Comparison of ENCODE assay signal across 22 cellular contexts in genomic region chr17:81558115-81558468, GRCh38. TPM values are rescaled to one million over a fixed set of nuclear protein-coding genes. Genes with fewer than 3 reads are reported as not detected.
DNase-seq lines count a peak whose midpoint lies in the region; ATAC-seq, FAIRE-seq and TF ChIP-seq lines count a peak whose summit lies in the region.
"Had no signal": no experiment of that assay in that cellular context is flagged by ENCODE, and none has a peak within 500 bp of the region (broad histone marks: within the 10 kb centered on the region; RNA-seq: fewer than 3 reads in every experiment).

No MANE protein-coding gene starts in this region.

- no peak for DNase-seq in Caco-2
- no peak for DNase-seq in IMR-90
- DNase-seq in K562 (ENCODE audit: extremely low read depth in 1 of 4, low spot score in 3 of 4), result no peak
- DNase-seq in psoas muscle, result no peak
- DNase-seq in DMS53 treated with DMSO at 0.1 percent for 48 hours (lab: John Stamatoyannopoulos, UW; ENCODE audit: unreplicated experiment), result no peak
- no peak for DNase-seq in LoVo (ENCODE audit: low spot score)
- DNase-seq: ACHN; C1 segment of cervical spinal cord; CD8-positive, alpha-beta T cell; GDM1; KG1; NCI-H1092 treated with DMSO at 0.1 percent for 48 hours; NCI-H146; NCI-H2081; NCI-H446 treated with DMSO at 0.1 percent for 48 hours; NCI-H526 treated with DMSO at 0.1 percent for 48 hours; OCI-M1; SIG-M5 had no signal

- H4K91ac ChIP-seq in IMR-90 (ENCODE audit: insufficient read depth, low read depth, low read length), result no peak overlapping the region

- no peak overlapping the region for H2BK120ac ChIP-seq in IMR-90 (ENCODE audit: low read depth, low read length)

- peaks cover 8 to 75% of the 10 kb centered on the region in 2 experiments for H3K79me1 ChIP-seq in IMR-90 (ENCODE audit: low read depth in 1 of 2, low read length in 2 of 2)

- H4K20me1 ChIP-seq in IMR-90 (ENCODE audit: insufficient read depth, low read length) (peaks cover 30% of the 10 kb centered on the region), K562 (replicated peaks; ENCODE audit: control insufficient read depth, insufficient read depth, low read length) (peaks cover 12% of the 10 kb centered on the region; the same call in 1 of the 2 replicates)

- CTCF ChIA-PET in Caco-2 (lab: Charles Lee), result no interaction called here
- CTCF ChIA-PET in IMR-90 (lab: Yijun Ruan, JAX), result no interaction called here
- CTCF ChIA-PET in K562 (lab: Yijun Ruan, JAX; ENCODE audit: low intra/inter-chr PET ratio), result no interaction called here

- ATAC-seq in IMR-90 (ENCODE audit: low read depth), result no peak
- no peak for ATAC-seq in K562
- ATAC-seq in psoas muscle, result no peak
- no peak for ATAC-seq in HG03521 (IDR thresholded peaks at IDR 0.05; ENCODE audit: unreplicated experiment)
- no peak for ATAC-seq in HG03571 (IDR thresholded peaks at IDR 0.05; ENCODE audit: unreplicated experiment)
- ATAC-seq: CD8-positive, alpha-beta T cell; SK-N-SH treated with all-trans-retinoic acid at 6 μM for 48 hours had no signal

- H3K9me1 ChIP-seq in IMR-90 (ENCODE audit: insufficient read depth, low read length), result peaks cover 12% of the 10 kb centered on the region
- no peaks in the 10 kb centered on the region for H3K9me1 ChIP-seq in K562 (ENCODE audit: control insufficient read depth, insufficient read depth, low read length)

- no peak overlapping the region for H3K27ac ChIP-seq in IMR-90 (ENCODE audit: insufficient read depth, low read length)
- no peak overlapping the region for H3K27ac ChIP-seq in K562 (ENCODE audit: extremely low read depth, low read depth, low read length)
- peak overlapping the region; percentile 65 for H3K27ac ChIP-seq in psoas muscle

- H2BK15ac ChIP-seq in IMR-90 (ENCODE audit: low read depth, low read length), result no peak overlapping the region

- FAIRE-seq in K562 (lab: Jason Lieb, UNC), result no peak
- FAIRE-seq: GM19239 had no signal

- no peak overlapping the region for H3K9ac ChIP-seq in IMR-90 (ENCODE audit: low read depth, low read length)
- no peak overlapping the region for H3K9ac ChIP-seq in K562 (ENCODE audit: insufficient read depth in 1 of 2, low read depth in 2 of 2, low read length in 2 of 2)

- H3K36me3 Mint-ChIP-seq in Caco-2 (ENCODE audit: insufficient read depth, unreplicated experiment), result peaks cover 94% of the 10 kb centered on the region

- H3K56ac ChIP-seq in IMR-90 (ENCODE audit: extremely low read depth, insufficient read depth, low read length), result no peak overlapping the region

- H3K27me3 ChIP-seq in Caco-2 (replicated peaks; ENCODE audit: control insufficient read depth, insufficient read depth, low read length), result no peaks in the 10 kb centered on the region
- no peaks in the 10 kb centered on the region for H3K27me3 ChIP-seq in IMR-90 (ENCODE audit: control insufficient read depth, insufficient read depth, low read length)
- no peaks in the 10 kb centered on the region for H3K27me3 ChIP-seq in K562 (ENCODE audit: control insufficient read depth in 2 of 2, insufficient read depth in 2 of 2, low read length in 2 of 2)
- H3K27me3 ChIP-seq in psoas muscle (ENCODE audit: insufficient read depth in 3 of 3, low read length in 2 of 3), result no peaks in the 10 kb centered on the region

- H3K4ac ChIP-seq in IMR-90 (ENCODE audit: low read depth, low read length), result no peak overlapping the region

- H3K9me3 ChIP-seq in Caco-2 (no peaks in the 10 kb centered on the region), IMR-90 (ENCODE audit: control insufficient read depth, insufficient read depth, low read length) (no peaks in the 10 kb centered on the region), K562 (replicated peaks; ENCODE audit: control insufficient read depth, insufficient read depth, low read depth, low read length) (no peaks in the 10 kb centered on the region), psoas muscle (no peaks in the 10 kb centered on the region)

- H3K4me1 ChIP-seq in Caco-2, result peaks cover 18% of the 10 kb centered on the region
- peaks cover 17% of the 10 kb centered on the region for H3K4me1 ChIP-seq in IMR-90 (ENCODE audit: control insufficient read depth, insufficient read depth, low read length)
- peaks cover 20 to 46% of the 10 kb centered on the region in 2 experiments for H3K4me1 ChIP-seq in K562 (replicated peaks in 1 of 2; ENCODE audit: control insufficient read depth in 2 of 2, insufficient read depth in 2 of 2, low read length in 2 of 2)
- peaks cover 34% of the 10 kb centered on the region for H3K4me1 ChIP-seq in psoas muscle

- H2AK9ac ChIP-seq in IMR-90 (replicated peaks; ENCODE audit: low read depth, low read length, poor library complexity), result peak overlapping the region; percentile 37

- no peak for TF ChIP-seq CTCF in Caco-2 (IDR thresholded peaks at IDR 0.05; ENCODE audit: insufficient read depth in 1 of 2, low read depth in 1 of 2, low read length in 1 of 2, severe bottlenecking in 1 of 2, unreplicated experiment in 1 of 2)
- TF ChIP-seq CTCF in IMR-90 (conservative IDR thresholded peaks at IDR 0.05; ENCODE audit: low read depth, low read length), result no peak
- TF ChIP-seq CTCF in K562 (IDR thresholded peaks at IDR 0.05 in 2 of 3, conservative IDR thresholded peaks at IDR 0.05 in 1 of 3; ENCODE audit: insufficient read depth in 2 of 3, low read depth in 1 of 3, low read length in 3 of 3), result no peak
- TF ChIP-seq CTCF in psoas muscle (IDR thresholded peaks at IDR 0.05), result no peak

- no peak overlapping the region for H3K18ac ChIP-seq in IMR-90 (ENCODE audit: low read depth, low read length)

- TF ChIP-seq EP300 in K562 (IDR thresholded peaks at IDR 0.05; ENCODE audit: low read length), result no peak

- H3K23ac ChIP-seq in IMR-90 (ENCODE audit: low read depth, low read length), result no peak overlapping the region

- H4K8ac ChIP-seq in IMR-90 (ENCODE audit: low read depth in 2 of 2, low read length in 2 of 2), result no peak overlapping the region

- H3K27me3 Mint-ChIP-seq in Caco-2 (ENCODE audit: insufficient read depth, unreplicated experiment), result no peaks in the 10 kb centered on the region

- H3K4me3 Mint-ChIP-seq in Caco-2 (ENCODE audit: unreplicated experiment), result no peak overlapping the region
- H3K4me3 Mint-ChIP-seq: CD8-positive, alpha-beta T cell had no signal

- no peak overlapping the region for H3K4me2 ChIP-seq in IMR-90 (ENCODE audit: low read depth, low read length)
- no peak overlapping the region for H3K4me2 ChIP-seq in K562 (ENCODE audit: insufficient read depth, low read length)

- no peak overlapping the region for H2BK5ac ChIP-seq in IMR-90 (ENCODE audit: low read depth, low read length, poor library complexity, severe bottlenecking)

- peaks cover 1% of the 10 kb centered on the region for H3K36me3 ChIP-seq in Caco-2 (ENCODE audit: control insufficient read depth, insufficient read depth, low read length)
- peaks cover 39% of the 10 kb centered on the region for H3K36me3 ChIP-seq in IMR-90 (ENCODE audit: control insufficient read depth, insufficient read depth, low read length)
- peaks cover 69% of the 10 kb centered on the region; the same call in 2 of the 3 replicates for H3K36me3 ChIP-seq in K562 (ENCODE audit: control insufficient read depth, insufficient read depth, low read length)
- H3K36me3 ChIP-seq in psoas muscle (ENCODE audit: insufficient read depth in 1 of 2, low read depth in 1 of 2), result peaks cover 5 to 69% of the 10 kb centered on the region in 2 donors

- 100% methylated on average over 1 of the region's 12 CpGs; no CpG with 5 or more reads in 1 of the 2 experiments for WGBS in IMR-90 (ENCODE audit: extremely low coverage in 2 of 2, insufficient read length in 1 of 2), 2 experiments
- WGBS in K562 (ENCODE audit: insufficient coverage, low coverage, missing lambda C conversion rate), result 91% methylated on average over 11 of the region's 12 CpGs
- 76 to 88% (median 84%) methylated on average over 12 of the region's 12 CpGs for WGBS in psoas muscle, 3 donors

- H2AFZ ChIP-seq in IMR-90 (replicated peaks; ENCODE audit: low read length, poor library complexity), result no peak overlapping the region
- no peak overlapping the region for H2AFZ ChIP-seq in K562 (ENCODE audit: low read depth, low read length)

- in situ Hi-C loops in IMR-90 (cut with MboI; ENCODE audit: low sequenced_read_pairs), result no loop called here
- in situ Hi-C loops in K562 (cut with MboI), result no loop called here

- peak overlapping the region; percentile 1 for H3K27ac Mint-ChIP-seq in Caco-2 (ENCODE audit: unreplicated experiment)
- H3K27ac Mint-ChIP-seq: CD8-positive, alpha-beta T cell had no signal

- no peak overlapping the region for H3K14ac ChIP-seq in IMR-90 (replicated peaks; ENCODE audit: low read depth, low read length)

- no peak overlapping the region for H2BK20ac ChIP-seq in IMR-90 (ENCODE audit: low read depth, low read length)

- H3K9me3 Mint-ChIP-seq in Caco-2 (ENCODE audit: unreplicated experiment), result no peaks in the 10 kb centered on the region
- H3K9me3 Mint-ChIP-seq: CD8-positive, alpha-beta T cell had no signal

- H2AK5ac ChIP-seq in IMR-90 (ENCODE audit: low read depth, low read length), result no peak overlapping the region

- TF ChIP-seq RAD21 in IMR-90 (IDR thresholded peaks at IDR 0.05; ENCODE audit: low read length) (no peak), K562 (CRISPR knock-in tag; conservative IDR thresholded peaks at IDR 0.05 in 1 of 2, IDR thresholded peaks at IDR 0.05 in 1 of 2) (no peak)

- H4K5ac ChIP-seq in IMR-90 (ENCODE audit: low read depth, low read length), result no peak overlapping the region

- no peaks in the 10 kb centered on the region for H3K79me2 ChIP-seq in K562 (ENCODE audit: control insufficient read depth, insufficient read depth, low read length)

- intact Hi-C loops in Caco-2 (cut with micrococcal nuclease; ENCODE audit: unreplicated experiment), result no loop called here
- intact Hi-C loops in IMR-90 (cut with micrococcal nuclease), result no loop called here
- intact Hi-C loops in K562 (cut with micrococcal nuclease), result no loop called here
- intact Hi-C loops in psoas muscle (cut with DNase I), result loop anchor here in 1 of 2 donors (5.0 kb wide), 1 partner anchor 39 kb away; no protein-coding TSS in a partner anchor

- POLR2A ChIA-PET in Caco-2 (lab: Charles Lee), result no interaction called here
- POLR2A ChIA-PET in IMR-90 (lab: Charles Lee; ENCODE audit: unreplicated experiment), result no interaction called here
- POLR2A ChIA-PET in K562 (lab: Yijun Ruan, JAX), result interaction anchor here (0.6 to 2.7 kb wide), 2 partner anchors 11 to 514 kb away, joined by 3 to 16 read pairs; no protein-coding TSS in a partner anchor

- H3K4me3 ChIP-seq in Caco-2 (ENCODE audit: low read depth, low read length), result no peak overlapping the region
- H3K4me3 ChIP-seq in IMR-90 (ENCODE audit: insufficient read depth, low read depth, low read length), result no peak overlapping the region
- H3K4me3 ChIP-seq in K562, result no peak overlapping the region
- H3K4me3 ChIP-seq in psoas muscle, result no peak overlapping the region

- BruUV-seq in Caco-2 (replicated peaks; lab: Mats Ljungman, UMichigan), result no TSS peak
- BruUV-seq in IMR-90 (replicated peaks; lab: Mats Ljungman, UMichigan), result no TSS peak
- BruUV-seq in K562 (replicated peaks; lab: Mats Ljungman, UMichigan), result no TSS peak

- TF ChIP-seq POLR2A in IMR-90 (IDR thresholded peaks at IDR 0.05; ENCODE audit: low read depth, low read length) (no peak), K562 (conservative IDR thresholded peaks at IDR 0.05) (0 out of 2 replicates have a peak, but pooled peaks have one; percentile 2)

- peaks cover 12% of the 10 kb centered on the region for H3K4me1 Mint-ChIP-seq in Caco-2 (ENCODE audit: low read depth, unreplicated experiment)

- dilution Hi-C loops in IMR-90 (cut with HindIII; ENCODE audit: low sequenced_read_pairs, unreplicated experiment), result no loop called here

RNA-seq across cellular contexts. Expression of gene FAAP100, which starts 5.9 kb away (rescaled TPM):
- total RNA-seq in Caco-2 (2022) (38.5 and 42.2 TPM in 2 replicates), IMR-90 (2012; rRNA removed) (7.5 and 7.9 TPM in 2 replicates), K562 (2014; rRNA removed) (33.2 and 39.0 TPM in 2 replicates), K562 (2014; rRNA removed; fragmentation: Illumina TruSeq; extraction: Trizol) (3.9 and 8.6 TPM in 2 replicates), K562 (2015; rRNA removed; fragmentation: Illumina TruSeq; extraction: Trizol) (18.9 and 20.9 TPM in 2 replicates), K562 (2021) (51.2 and 52.5 TPM in 2 replicates), psoas muscle (10 to 100 TPM; 11.8 to 13.1 (median 12.7) TPM)
- polyA plus RNA-seq in IMR-90 (2012; rRNA removed) (24.8 and 27.5 TPM in 2 replicates), K562 (2011; rRNA removed) (12.6 and 15.2 TPM in 2 replicates), K562 (2014; fragmentation: Illumina TruSeq; extraction: Trizol) (7.6 and 25.3 TPM in 2 replicates), K562 (2014; fragmentation: Nextera tagmentation; extraction: Ambion mirVana) (under 1 TPM; 0.31 to 0.69 TPM), K562 (2014; rRNA removed) (38.6 and 42.4 TPM in 2 replicates), psoas muscle (10 to 100 TPM; 11.6 to 16.3 (median 12.6) TPM)
- polyA plus RNA-seq in IMR-90 (2012; cell fraction: cytosol; rRNA removed), result 14.4 and 23.9 TPM in 2 replicates
- polyA plus RNA-seq in IMR-90 (2012; cell fraction: nucleus; rRNA removed; ENCODE audit: low replicate concordance), result 48.3 and 135 TPM in 2 replicates
- 44.9 and 197 TPM in 2 replicates for total RNA-seq in K562 (2011; cell fraction: chromatin; rRNA removed; ENCODE audit: low replicate concordance)
- 108 and 129 TPM in 2 replicates for total RNA-seq in K562 (2011; cell fraction: nucleolus; rRNA removed)
- 63.6 and 65.2 TPM in 2 replicates for total RNA-seq in K562 (2011; cell fraction: nucleoplasm; rRNA removed)
- polyA plus RNA-seq in K562 (2011; cell fraction: cytosol; rRNA removed), result 18.3 and 47.5 TPM in 2 replicates
- 42.7 and 112 TPM in 2 replicates for polyA plus RNA-seq in K562 (2011; cell fraction: nucleus; rRNA removed)
- 22.5 and 27.7 TPM in 2 replicates for polyA plus RNA-seq in K562 (2012)
- 4.7 and 7.0 TPM in 2 replicates for polyA minus RNA-seq in K562 (2011; rRNA and poly(A)+ RNA removed)
- polyA minus RNA-seq in K562 (2011; cell fraction: cytosol; rRNA and poly(A)+ RNA removed), result 19.5 and 23.0 TPM in 2 replicates
- polyA minus RNA-seq in K562 (2011; cell fraction: nucleus; rRNA and poly(A)+ RNA removed), result 58.6 and 62.1 TPM in 2 replicates

RNA-seq across cellular contexts. Expression of gene FSCN2, which starts 29.9 kb away (rescaled TPM):
- total RNA-seq in Caco-2 (2022) (2.1 and 2.9 TPM in 2 replicates), IMR-90 (2012; rRNA removed) (0.18 and 0.28 TPM in 2 replicates), K562 (2014; rRNA removed) (not detected in 2 replicates), K562 (2014; rRNA removed; fragmentation: Illumina TruSeq; extraction: Trizol) (not detected in 2 replicates), K562 (2015; rRNA removed; fragmentation: Illumina TruSeq; extraction: Trizol) (not detected in 2 replicates), K562 (2021) (not detected in 2 replicates), psoas muscle (under 1 TPM in 3 of 4 donors, not detected in 1; 0.13 to 0.71 (median 0.38) TPM)
- polyA plus RNA-seq in IMR-90 (2012; rRNA removed) (0.84 and 1.1 TPM in 2 replicates), K562 (2011; rRNA removed) (not detected in 2 replicates), K562 (2014; fragmentation: Illumina TruSeq; extraction: Trizol) (not detected in 2 replicates), K562 (2014; fragmentation: Nextera tagmentation; extraction: Ambion mirVana) (not detected), K562 (2014; rRNA removed) (0.08 TPM in 1 of 2 replicates, not detected in the other), psoas muscle (under 1 TPM; 0.08 to 0.09 (median 0.08) TPM)
- polyA plus RNA-seq in IMR-90 (2012; cell fraction: cytosol; rRNA removed), result 0.22 and 0.96 TPM in 2 replicates
- 2.6 and 6.7 TPM in 2 replicates for polyA plus RNA-seq in IMR-90 (2012; cell fraction: nucleus; rRNA removed; ENCODE audit: low replicate concordance)
- total RNA-seq in K562 (2011; cell fraction: chromatin; rRNA removed; ENCODE audit: low replicate concordance), result 0.23 TPM in 1 of 2 replicates, not detected in the other
- 0.26 and 0.33 TPM in 2 replicates for total RNA-seq in K562 (2011; cell fraction: nucleolus; rRNA removed)
- 0.37 TPM in 1 of 2 replicates, not detected in the other for total RNA-seq in K562 (2011; cell fraction: nucleoplasm; rRNA removed)
- not detected in 2 replicates for polyA plus RNA-seq in K562 (2011; cell fraction: cytosol; rRNA removed)
- 0.14 TPM in 1 of 2 replicates, not detected in the other for polyA plus RNA-seq in K562 (2011; cell fraction: nucleus; rRNA removed)
- polyA plus RNA-seq in K562 (2012), result 0.25 and 0.30 TPM in 2 replicates
- not detected in 2 replicates for polyA minus RNA-seq in K562 (2011; rRNA and poly(A)+ RNA removed)
- not detected in 2 replicates for polyA minus RNA-seq in K562 (2011; cell fraction: cytosol; rRNA and poly(A)+ RNA removed)
- 0.13 TPM in 1 of 2 replicates, not detected in the other for polyA minus RNA-seq in K562 (2011; cell fraction: nucleus; rRNA and poly(A)+ RNA removed)

RNA-seq across cellular contexts. Expression of gene ACTG1, which starts 45.5 kb away (rescaled TPM):
- total RNA-seq in Caco-2 (2022), result 1,436 and 1,933 TPM in 2 replicates
- total RNA-seq in IMR-90 (2012; rRNA removed), result 12,144 and 15,732 TPM in 2 replicates
- 10,271 and 10,907 TPM in 2 replicates for polyA plus RNA-seq in IMR-90 (2012; rRNA removed)
- polyA plus RNA-seq in IMR-90 (2012; cell fraction: cytosol; rRNA removed), result 46,606 and 47,328 TPM in 2 replicates
- 8,917 and 28,399 TPM in 2 replicates for polyA plus RNA-seq in IMR-90 (2012; cell fraction: nucleus; rRNA removed; ENCODE audit: low replicate concordance)
- 264 and 482 TPM in 2 replicates for total RNA-seq in K562 (2011; cell fraction: chromatin; rRNA removed; ENCODE audit: low replicate concordance)
- 393 and 500 TPM in 2 replicates for total RNA-seq in K562 (2011; cell fraction: nucleolus; rRNA removed)
- 388 and 427 TPM in 2 replicates for total RNA-seq in K562 (2011; cell fraction: nucleoplasm; rRNA removed)
- total RNA-seq in K562 (2014; rRNA removed), result 1,572 and 2,328 TPM in 2 replicates
- total RNA-seq in K562 (2014; rRNA removed; fragmentation: Illumina TruSeq; extraction: Trizol), result 512 and 566 TPM in 2 replicates
- total RNA-seq in K562 (2015; rRNA removed; fragmentation: Illumina TruSeq; extraction: Trizol), result 568 and 574 TPM in 2 replicates
- 1,775 and 1,801 TPM in 2 replicates for total RNA-seq in K562 (2021)
- 224 and 602 TPM in 2 replicates for polyA plus RNA-seq in K562 (2011; rRNA removed)
- 901 and 1,415 TPM in 2 replicates for polyA plus RNA-seq in K562 (2011; cell fraction: cytosol; rRNA removed)
- 1,206 and 1,333 TPM in 2 replicates for polyA plus RNA-seq in K562 (2011; cell fraction: nucleus; rRNA removed)
- 1,311 and 3,206 TPM in 2 replicates for polyA plus RNA-seq in K562 (2012)
- polyA plus RNA-seq in K562 (2014; fragmentation: Illumina TruSeq; extraction: Trizol), result 990 and 2,987 TPM in 2 replicates
- 100 to 1,000 TPM; 259 to 386 TPM for polyA plus RNA-seq in K562 (2014; fragmentation: Nextera tagmentation; extraction: Ambion mirVana)
- polyA plus RNA-seq in K562 (2014; rRNA removed), result 831 and 1,109 TPM in 2 replicates
- polyA minus RNA-seq in K562 (2011; rRNA and poly(A)+ RNA removed), result 205 and 410 TPM in 2 replicates
- polyA minus RNA-seq in K562 (2011; cell fraction: cytosol; rRNA and poly(A)+ RNA removed), result 580 and 1,178 TPM in 2 replicates
- polyA minus RNA-seq in K562 (2011; cell fraction: nucleus; rRNA and poly(A)+ RNA removed), result 230 and 388 TPM in 2 replicates
- 100 to 1,000 TPM; 341 to 567 (median 431) TPM for total RNA-seq in psoas muscle
- 100 to 1,000 TPM; 150 to 620 (median 219) TPM for polyA plus RNA-seq in psoas muscle
